21 cellular contexts compared by ENCODE assay signal in genomic region chr14:105426416-105427130, GRCh38. TPM values are rescaled to one million over a fixed set of nuclear protein-coding genes. Genes with fewer than 3 reads are reported as not detected.
DNase-seq lines count a peak whose midpoint lies in the region; ATAC-seq and TF ChIP-seq lines count a peak whose summit lies in the region.
"Had no signal": no experiment of that assay in that cellular context is flagged by ENCODE, and none has a peak within 500 bp of the region (broad histone marks: within the 10 kb centered on the region; RNA-seq: fewer than 3 reads in every experiment).

No MANE protein-coding gene starts in this region.

- no peak for TF ChIP-seq POLR2A in gastroesophageal sphincter (IDR thresholded peaks at IDR 0.05)

- no peaks in the 10 kb centered on the region for H3K9me3 Mint-ChIP-seq in stimulated activated effector memory CD8-positive, alpha-beta T cell treated with anti-CD3 and anti-CD28 coated beads, Interleukin-12 subunit alpha, Interleukin-12 subunit beta, amount 100 ng/mL, for 72 hours

- H3K27me3 ChIP-seq in heart right ventricle: no peaks in the 10 kb centered on the region
- no peaks in the 10 kb centered on the region for H3K27me3 ChIP-seq in RWPE2 (ENCODE audit: insufficient read depth, poor library complexity, severe bottlenecking)
- no peaks in the 10 kb centered on the region for H3K27me3 ChIP-seq in gastroesophageal sphincter

- peaks cover 34% of the 10 kb centered on the region for H3K4me1 Mint-ChIP-seq in stimulated activated effector memory CD8-positive, alpha-beta T cell treated with anti-CD3 and anti-CD28 coated beads, Interleukin-12 subunit alpha, Interleukin-12 subunit beta, amount 100 ng/mL, for 72 hours

- peak overlapping the region; percentile 45 for H3K27ac Mint-ChIP-seq in stimulated activated effector memory CD8-positive, alpha-beta T cell treated with anti-CD3 and anti-CD28 coated beads, Interleukin-12 subunit alpha, Interleukin-12 subunit beta, amount 100 ng/mL, for 72 hours
- H3K27ac Mint-ChIP-seq: B cell; CD4-positive, CD25-positive, alpha-beta regulatory T cell had no signal

- no peak overlapping the region for H3K4me3 Mint-ChIP-seq in stimulated activated effector memory CD8-positive, alpha-beta T cell treated with anti-CD3 and anti-CD28 coated beads, Interleukin-12 subunit alpha, Interleukin-12 subunit beta, amount 100 ng/mL, for 72 hours
- H3K4me3 Mint-ChIP-seq: B cell had no signal

- H3K36me3 ChIP-seq in heart right ventricle (peaks cover 0 to 28% (median 6%) of the 10 kb centered on the region in 9 donors), RWPE2 (ENCODE audit: low read depth) (peaks cover 60% of the 10 kb centered on the region), gastroesophageal sphincter (peaks cover 0 to 26% of the 10 kb centered on the region in 2 donors)

- H3K9me3 ChIP-seq in heart right ventricle (peaks cover 0 to 19% (median 4%) of the 10 kb centered on the region in 11 donors), RWPE2 (ENCODE audit: severe bottlenecking) (no peaks in the 10 kb centered on the region), gastroesophageal sphincter (no peaks in the 10 kb centered on the region)

- ATAC-seq in heart right ventricle (no peak), RWPE2 (ENCODE audit: low read depth) (no peak), gastroesophageal sphincter (peak; percentile 15)
- ATAC-seq in stimulated activated effector memory CD8-positive, alpha-beta T cell treated with anti-CD3 and anti-CD28 coated beads, Interleukin-12 subunit alpha, Interleukin-12 subunit beta, amount 100 ng/mL, for 72 hours: no peak

- H3K27ac ChIP-seq in heart right ventricle (no peak overlapping the region), RWPE2 (ENCODE audit: poor library complexity, severe bottlenecking) (no peak overlapping the region), gastroesophageal sphincter (no peak overlapping the region)

- intact Hi-C loops in cardiac septum (cut with DNase I) (no loop called here), heart right ventricle (cut with DNase I) (no loop called here)

- 96% methylated on average over 21 of the region's 21 CpGs for WGBS in heart right ventricle, 2 donors
- 94 to 100% methylated on average over 1 to 11 of the region's 21 CpGs for WGBS in gastroesophageal sphincter (ENCODE audit: low coverage in 1 of 2), 2 donors

- DNase-seq in cardiac septum (ENCODE audit: low spot score) (peak; percentile 63), heart right ventricle (no peak), RWPE2 (ENCODE audit: low spot score) (peak; percentile 75), CD1c-positive myeloid dendritic cell (ENCODE audit: extremely low spot score) (no peak), NCI-H2227 (lab: John Stamatoyannopoulos, UW; ENCODE audit: unreplicated experiment) (no peak), AG20443 (ENCODE audit: low spot score) (no peak)
- DNase-seq in stimulated activated effector memory CD8-positive, alpha-beta T cell treated with anti-CD3 and anti-CD28 coated beads, Interleukin-12 subunit alpha, Interleukin-12 subunit beta, amount 100 ng/mL, for 72 hours (ENCODE audit: low spot score in 2 of 2): no peak
- DNase-seq: CD4-positive, CD25-positive, alpha-beta regulatory T cell; DMS 273 treated with DMSO at 0.1 percent for 48 hours; DND-41; Kasumi-1; NCI-H1694; NCI-H2081; NCI-H2171 treated with DMSO at 0.1 percent for 48 hours; NCI-H446; NCI-H526; OCI-M1; SHP77 had no signal

- H3K4me3 ChIP-seq in heart right ventricle (no peak overlapping the region), RWPE2 (ENCODE audit: severe bottlenecking) (no peak overlapping the region), gastroesophageal sphincter (no peak overlapping the region)

- H3K36me3 Mint-ChIP-seq in stimulated activated effector memory CD8-positive, alpha-beta T cell treated with anti-CD3 and anti-CD28 coated beads, Interleukin-12 subunit alpha, Interleukin-12 subunit beta, amount 100 ng/mL, for 72 hours: peaks cover 77% of the 10 kb centered on the region

- no peak for TF ChIP-seq EP300 in gastroesophageal sphincter (IDR thresholded peaks at IDR 0.05)

- TF ChIP-seq CTCF in heart right ventricle (IDR thresholded peaks at IDR 0.05): no peak
- no peak for TF ChIP-seq CTCF in RWPE2 (IDR thresholded peaks at IDR 0.05; ENCODE audit: poor library complexity, severe bottlenecking)
- no peak for TF ChIP-seq CTCF in gastroesophageal sphincter (IDR thresholded peaks at IDR 0.05)

- peaks cover 7 to 45% (median 28%) of the 10 kb centered on the region in 9 donors for H3K4me1 ChIP-seq in heart right ventricle
- H3K4me1 ChIP-seq in RWPE2 (ENCODE audit: insufficient read depth, poor library complexity, severe bottlenecking): peaks cover 16% of the 10 kb centered on the region
- H3K4me1 ChIP-seq in gastroesophageal sphincter: peaks cover 0 to 19% (median 11%) of the 10 kb centered on the region in 3 donors

RNA-seq across cellular contexts. Expression of gene MTA1, which starts 6.9 kb away (rescaled TPM):
- total RNA-seq in cardiac septum: 140 TPM
- 100 to 1,000 TPM; 104 to 209 (median 133) TPM for total RNA-seq in heart right ventricle
- polyA plus RNA-seq in heart right ventricle: 100 to 1,000 TPM in 1 of 2 donors, 10 to 100 TPM in 1; 94.4 to 250 TPM
- 10 to 100 TPM; 48.0 to 83.5 (median 58.7) TPM for total RNA-seq in gastroesophageal sphincter

RNA-seq across cellular contexts. Expression of gene TEX22, which starts 28.2 kb away (rescaled TPM):
- 0.46 TPM for total RNA-seq in cardiac septum
- total RNA-seq in heart right ventricle: 1 to 10 TPM in 4 of 10 donors, under 1 TPM in 4, not detected in 2; 0.42 to 2.0 (median 1.00) TPM
- polyA plus RNA-seq in heart right ventricle: under 1 TPM; 0.07 to 0.22 TPM
- total RNA-seq in gastroesophageal sphincter: under 1 TPM in 1 of 4 donors, not detected in 3; 0.42 TPM
- total RNA-seq: A172 had no signal

RNA-seq across cellular contexts. Expression of gene CRIP2, which starts 48.0 kb away (rescaled TPM):
- total RNA-seq in cardiac septum: 918 TPM
- total RNA-seq in heart right ventricle: 1,000 to 10,000 TPM in 3 of 10 donors, 100 to 1,000 TPM in 7; 731 to 1,223 (median 884) TPM
- 1,000 to 10,000 TPM; 1,120 to 1,194 TPM for polyA plus RNA-seq in heart right ventricle
- total RNA-seq in gastroesophageal sphincter: 100 to 1,000 TPM; 165 to 518 (median 343) TPM

Comparison
In these comparisons a context has a peak if more than half of its experiments do, and no peak if none do; other contexts are left out.
1. DNase-seq: peak in cardiac septum (single experiment) and RWPE2 (single experiment); none in heart right ventricle (0 of 2), stimulated activated effector memory CD8-positive, alpha-beta T cell treated with anti-CD3 and anti-CD28 coated beads, Interleukin-12 subunit alpha, Interleukin-12 subunit beta, amount 100 ng/mL, for 72 hours (0 of 2), CD1c-positive myeloid dendritic cell (single experiment), NCI-H2227 (single experiment) and AG20443 (single experiment).